Comparison of ENCODE assay signal across 8 cellular contexts in the genomic region with DNA sequence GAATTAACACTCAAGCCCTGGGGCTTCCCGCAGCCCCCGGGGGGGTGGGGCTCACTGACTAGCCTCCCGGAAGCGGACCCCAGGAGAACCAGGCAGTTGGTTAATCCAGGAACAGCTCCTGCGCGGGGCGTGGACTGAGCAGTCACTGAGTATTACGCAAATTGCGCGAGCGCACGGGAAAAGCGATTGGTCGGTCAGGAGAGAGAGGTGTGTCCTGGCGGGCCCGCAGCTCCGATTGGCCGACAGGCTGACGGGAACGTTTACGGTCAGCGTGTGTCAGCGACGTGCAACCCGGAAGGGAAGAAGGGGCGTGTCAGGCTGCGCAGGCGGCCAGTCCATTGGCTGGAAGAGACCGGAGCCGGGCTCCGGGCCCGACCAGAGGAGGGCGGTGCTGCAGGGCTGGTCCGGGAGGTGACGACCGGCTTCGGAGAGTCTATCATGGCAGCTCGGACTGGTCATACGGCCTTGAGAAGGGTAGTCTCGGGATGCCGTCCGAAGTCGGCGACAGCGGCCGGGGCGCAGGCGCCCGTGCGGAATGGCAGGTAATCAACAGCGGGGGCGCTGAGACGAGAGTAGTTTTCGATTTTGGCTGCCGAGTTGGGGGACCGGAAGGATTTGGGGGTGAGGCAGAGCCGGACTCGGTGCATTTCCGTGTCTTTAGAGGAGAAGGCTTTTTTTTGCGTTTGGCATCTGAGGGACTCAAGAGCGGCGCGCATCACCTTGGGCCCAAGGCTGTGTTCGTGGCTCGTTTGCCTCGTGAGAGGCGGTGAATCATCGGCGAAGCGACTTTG. TPM values are rescaled to one million over a fixed set of nuclear protein-coding genes. Genes with fewer than 3 reads are reported as not detected.
DNase-seq lines count a peak whose midpoint lies in the region; ATAC-seq lines count a peak whose summit lies in the region.

TSS of gene COQ10B (plus strand) at position 430 of the 791 bp plus-strand sequence. CDS start at position 439, 9 bp downstream.

- H3K4ac ChIP-seq in mesenchymal stem cell (ENCODE audit: low read depth in 1 of 2, low read length in 2 of 2): peak within 1 kb of the TSS; percentile 93 to 100

- H3K36me3 ChIP-seq in NT2/D1 (ENCODE audit: insufficient read depth, insufficient read length, low read length) (peaks cover 4% of the 10 kb centered on the region), endocrine pancreas (ENCODE audit: control insufficient read depth, insufficient read depth, low read length) (no peaks in the 10 kb centered on the region), mesenchymal stem cell (ENCODE audit: control insufficient read depth in 1 of 2, insufficient read depth in 2 of 2, low read depth in 1 of 2, low read length in 2 of 2) (peaks cover 0 to 3% of the 10 kb centered on the region in 2 experiments)

- no peaks in the 10 kb centered on the region for H3K4me1 ChIP-seq in NT2/D1 (ENCODE audit: insufficient read depth, insufficient read length)
- H3K4me1 ChIP-seq in endocrine pancreas (ENCODE audit: control insufficient read depth, insufficient read depth, low read length): peaks cover 7% of the 10 kb centered on the region
- H3K4me1 ChIP-seq in mesenchymal stem cell (ENCODE audit: control insufficient read depth, insufficient read depth, low read depth, low read length): peaks cover 5% of the 10 kb centered on the region

- peak within 1 kb of the TSS; percentile 71 for H2BK120ac ChIP-seq in mesenchymal stem cell (ENCODE audit: low read depth, low read length)

- H3K14ac ChIP-seq in mesenchymal stem cell (ENCODE audit: low read length in 2 of 2): peak within 1 kb of the TSS in 1 of 2 experiments; percentile 99

- peak within 1 kb of the TSS in 1 of 2 experiments; percentile 83 for H2BK12ac ChIP-seq in mesenchymal stem cell (ENCODE audit: low read length in 2 of 2)

- H3K9me3 ChIP-seq in NT2/D1 (ENCODE audit: insufficient read depth, low read length) (peaks cover 3% of the 10 kb centered on the region; the same call in 1 of the 2 replicates), endocrine pancreas (ENCODE audit: control insufficient read depth, low read length) (no peaks in the 10 kb centered on the region), mesenchymal stem cell (ENCODE audit: control insufficient read depth, low read length) (no peaks in the 10 kb centered on the region)

- peak within 1 kb of the TSS in 1 of 2 experiments; percentile 46 for H3K23ac ChIP-seq in mesenchymal stem cell (ENCODE audit: low read length in 2 of 2)

- H3K4me3 ChIP-seq in NT2/D1 (ENCODE audit: insufficient read length, low read depth): peak within 1 kb of the TSS; percentile 98
- peak within 1 kb of the TSS; percentile 96 for H3K4me3 ChIP-seq in endocrine pancreas (ENCODE audit: control insufficient read depth, insufficient read depth, low read length)
- peak within 1 kb of the TSS; percentile 84 to 94 for H3K4me3 ChIP-seq in mesenchymal stem cell (ENCODE audit: insufficient read depth in 1 of 2, low read depth in 1 of 2, low read length in 2 of 2)

- ATAC-seq in GM21381 (IDR thresholded peaks at IDR 0.05; ENCODE audit: unreplicated experiment): peak; percentile 94
- peak; percentile 92 for ATAC-seq in activated CD8-positive, alpha-beta memory T cell treated with anti-CD3 and anti-CD28 coated beads, Interleukin-2, amount 10 ng/mL, durations not matched to agents 7 days and 5 days

- no peaks in the 10 kb centered on the region for H3K27me3 ChIP-seq in NT2/D1 (ENCODE audit: insufficient read depth, insufficient read length)
- H3K27me3 ChIP-seq in endocrine pancreas (ENCODE audit: control insufficient read depth, insufficient read depth, low read length): no peaks in the 10 kb centered on the region
- no peaks in the 10 kb centered on the region for H3K27me3 ChIP-seq in mesenchymal stem cell (ENCODE audit: control insufficient read depth in 1 of 2, insufficient read depth in 1 of 2, low read length in 2 of 2)

- peak within 1 kb of the TSS; percentile 85 for H2AK5ac ChIP-seq in mesenchymal stem cell (ENCODE audit: low read length, severe bottlenecking)

- H2BK15ac ChIP-seq in mesenchymal stem cell (ENCODE audit: low read depth, poor library complexity, severe bottlenecking): peak within 1 kb of the TSS; percentile 83

- peak within 1 kb of the TSS; percentile 99 for H2BK5ac ChIP-seq in mesenchymal stem cell (ENCODE audit: low read depth, low read length, poor library complexity, severe bottlenecking)

- H3K9ac ChIP-seq in NT2/D1 (ENCODE audit: insufficient read length, low read depth) (peak within 1 kb of the TSS; percentile 87), endocrine pancreas (ENCODE audit: control insufficient read depth, insufficient read depth, low read length) (peak within 1 kb of the TSS; percentile 98), mesenchymal stem cell (ENCODE audit: low read length) (peak within 1 kb of the TSS; percentile 99)

- no peaks in the 10 kb centered on the region for H3K27me3 Mint-ChIP-seq in activated CD8-positive, alpha-beta memory T cell treated with anti-CD3 and anti-CD28 coated beads, Interleukin-2, amount 10 ng/mL, durations not matched to agents 7 days and 5 days

- DNase-seq in Caki2 (ENCODE audit: low read depth) (peak; percentile 100), HUDEP-2 (lab: John Stamatoyannopoulos, UW; ENCODE audit: unreplicated experiment in 76 of 76) (peak; percentile 87 to 99 (median 98)), NT2/D1 (ENCODE audit: low read depth, low spot score) (peak; percentile 99), mesenchymal stem cell (peak; percentile 100)
- peak; percentile 100 for DNase-seq in activated CD8-positive, alpha-beta memory T cell treated with anti-CD3 and anti-CD28 coated beads, Interleukin-2, amount 10 ng/mL, durations not matched to agents 7 days and 5 days
- DNase-seq in stimulated activated CD8-positive, alpha-beta memory T cell treated with anti-CD3 and anti-CD28 coated beads, Interleukin-12 subunit alpha, Interleukin-12 subunit beta, amount 100 ng/mL, for 4 hours (ENCODE audit: low read depth): peak; percentile 96

- H3K27ac Mint-ChIP-seq in activated CD8-positive, alpha-beta memory T cell treated with anti-CD3 and anti-CD28 coated beads, Interleukin-2, amount 10 ng/mL, durations not matched to agents 7 days and 5 days: peak within 1 kb of the TSS; percentile 100

- peak within 1 kb of the TSS; percentile 93 for H2AFZ ChIP-seq in mesenchymal stem cell (ENCODE audit: low read depth, low read length)

- in situ Hi-C loops in Caki2 (cut with HindIII; ENCODE audit: low pct_unique_long_range_greater_than_20kb, low sequenced_read_pairs): no loop called here

- peaks cover 38% of the 10 kb centered on the region for H3K4me1 Mint-ChIP-seq in activated CD8-positive, alpha-beta memory T cell treated with anti-CD3 and anti-CD28 coated beads, Interleukin-2, amount 10 ng/mL, durations not matched to agents 7 days and 5 days

- peak within 1 kb of the TSS; percentile 73 for H3K4me2 ChIP-seq in mesenchymal stem cell (ENCODE audit: low read length, poor library complexity, severe bottlenecking)

- peak within 1 kb of the TSS; percentile 100 for H3K27ac ChIP-seq in mesenchymal stem cell (ENCODE audit: low read length, poor library complexity, severe bottlenecking)

- peak within 1 kb of the TSS; percentile 99 to 100 for H3K18ac ChIP-seq in mesenchymal stem cell (ENCODE audit: low read depth in 1 of 2, low read length in 2 of 2)

- WGBS in mesenchymal stem cell: under 1% methylated on average over 70 of the region's 70 CpGs

- peak within 1 kb of the TSS; percentile 94 for H3K4me3 Mint-ChIP-seq in activated CD8-positive, alpha-beta memory T cell treated with anti-CD3 and anti-CD28 coated beads, Interleukin-2, amount 10 ng/mL, durations not matched to agents 7 days and 5 days

- H4K91ac ChIP-seq in mesenchymal stem cell (ENCODE audit: low read length): peak within 1 kb of the TSS; percentile 98

- CTCF ChIA-PET in activated CD8-positive, alpha-beta memory T cell treated with anti-CD3 and anti-CD28 coated beads, Interleukin-2, amount 10 ng/mL, durations not matched to agents 7 days and 5 days (lab: Charles Lee): interaction anchor here (0.6 to 2.0 kb wide), 7 partner anchors 13 to 63 kb away, joined by 3 to 8 read pairs (median 4); partner anchors contain the start of gene SF3B1

- peaks cover 2% of the 10 kb centered on the region for H3K79me1 ChIP-seq in mesenchymal stem cell (replicated peaks; ENCODE audit: low read length, poor library complexity, severe bottlenecking)

- H4K8ac ChIP-seq in mesenchymal stem cell (ENCODE audit: low read length): peak within 1 kb of the TSS; percentile 98

- H3K9me3 Mint-ChIP-seq in activated CD8-positive, alpha-beta memory T cell treated with anti-CD3 and anti-CD28 coated beads, Interleukin-2, amount 10 ng/mL, durations not matched to agents 7 days and 5 days (ENCODE audit: low read depth): no peaks in the 10 kb centered on the region

- peaks cover 10% of the 10 kb centered on the region for H3K36me3 Mint-ChIP-seq in activated CD8-positive, alpha-beta memory T cell treated with anti-CD3 and anti-CD28 coated beads, Interleukin-2, amount 10 ng/mL, durations not matched to agents 7 days and 5 days

RNA-seq across cellular contexts. Expression of gene COQ10B, which starts in this region (rescaled TPM):
- total RNA-seq in Caki2 (2014; rRNA removed; shearing (Covaris generic); ENCODE audit: low replicate concordance): 37.8 and 42.4 TPM in 2 replicates
- 10 to 100 TPM; 25.9 to 26.6 TPM for total RNA-seq in activated CD8-positive, alpha-beta memory T cell treated with anti-CD3 and anti-CD28 coated beads, Interleukin-2, amount 10 ng/mL, durations not matched to agents 7 days and 5 days
- polyA plus RNA-seq in mesenchymal stem cell (2013, experiment 1 of 2): 34.8 TPM
- 36.7 TPM for polyA plus RNA-seq in mesenchymal stem cell (2013, experiment 2 of 2)

Comparison
In these comparisons a context has a peak if more than half of its experiments do, and no peak if none do; other contexts are left out.
1. Peak in every context shown above with its lines: DNase-seq, ATAC-seq, H3K4me3 ChIP-seq and H3K27ac ChIP-seq.